ENCODE assay signal across 16 cellular contexts in the genomic region with DNA sequence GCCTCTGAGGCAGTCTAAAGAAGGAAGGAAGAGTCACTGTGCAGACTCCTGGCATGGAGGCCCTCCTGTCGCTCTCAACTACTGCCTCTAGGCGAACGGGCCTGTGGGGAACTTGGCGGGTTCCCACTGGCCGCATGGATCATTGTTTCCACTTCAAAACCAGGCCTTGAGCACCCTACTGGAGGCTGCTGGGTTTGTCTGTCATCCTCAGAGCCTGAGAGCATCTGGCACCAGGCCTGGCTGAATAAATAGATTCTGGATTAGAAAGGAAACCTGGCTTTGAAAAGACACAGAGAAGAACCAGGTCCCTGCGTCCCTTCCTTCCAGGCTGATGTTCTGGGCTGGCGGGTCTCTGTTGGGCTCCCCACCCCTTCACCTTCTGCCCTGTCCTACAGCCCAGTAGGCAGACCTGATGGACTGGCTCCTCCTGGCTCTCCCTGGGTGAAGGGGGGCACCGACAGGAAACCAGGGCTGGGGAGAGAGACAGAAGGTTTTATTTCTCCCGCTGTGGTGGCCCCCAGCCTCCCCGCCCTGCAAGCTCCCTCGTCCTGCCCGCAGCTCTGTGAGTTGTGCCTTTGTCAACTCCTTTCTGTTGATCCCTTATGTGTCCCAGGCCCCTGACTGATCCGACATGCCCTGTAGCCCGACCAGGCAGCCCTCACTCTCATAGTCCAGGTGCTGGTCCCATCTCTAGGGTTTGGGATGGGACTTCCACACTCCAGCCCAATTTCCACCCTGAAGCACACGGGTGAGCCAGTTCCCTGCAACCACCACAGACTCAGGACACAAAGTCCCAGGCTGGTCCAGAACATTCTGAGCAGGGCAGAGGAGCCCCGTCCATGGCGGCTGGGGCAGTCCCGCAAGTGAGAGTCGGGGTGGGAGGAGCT. TPM values are rescaled to one million over a fixed set of nuclear protein-coding genes. Genes with fewer than 3 reads are reported as not detected.
DNase-seq lines count a peak whose midpoint lies in the region; ATAC-seq and TF ChIP-seq lines count a peak whose summit lies in the region.
"Had no signal": no experiment of that assay in that cellular context is flagged by ENCODE, and none has a peak within 500 bp of the region (broad histone marks: within the 10 kb centered on the region; RNA-seq: fewer than 3 reads in every experiment).

No MANE protein-coding gene starts in this region.

- peaks cover 7% of the 10 kb centered on the region for H3K9me3 Mint-ChIP-seq in glutamatergic neuron (ENCODE audit: unreplicated experiment)

- H2BK120ac ChIP-seq in mesendoderm (ENCODE audit: low read depth, low read length), result no peak overlapping the region

- no peaks in the 10 kb centered on the region for H3K9me3 ChIP-seq in osteoblast (ENCODE audit: low read depth, low read length)

- H3K4me2 ChIP-seq in osteoblast (ENCODE audit: insufficient read depth, low read length) (no peak overlapping the region), mesendoderm (ENCODE audit: low read length) (no peak overlapping the region)

- no peak overlapping the region for H4K8ac ChIP-seq in mesendoderm (ENCODE audit: low read depth, low read length)

- H3K18ac ChIP-seq in mesendoderm (ENCODE audit: low read length), result no peak overlapping the region

- no peak overlapping the region for H2AK5ac ChIP-seq in mesendoderm (ENCODE audit: low read length)

- no peak overlapping the region for H3K4me3 ChIP-seq in AG10803 (ENCODE audit: low read length)
- no peak overlapping the region for H3K4me3 ChIP-seq in osteoblast (ENCODE audit: insufficient read depth, low read length)
- H3K4me3 ChIP-seq in mesendoderm (ENCODE audit: low read length), result no peak overlapping the region

- no peak for ATAC-seq in HG03108 (IDR thresholded peaks at IDR 0.05; ENCODE audit: unreplicated experiment)
- ATAC-seq: activated CD4-positive, alpha-beta T cell treated with anti-CD3 and anti-CD28 coated beads for 36 hours; effector memory CD8-positive, alpha-beta T cell; left colon had no signal

- no peak overlapping the region for H2BK5ac ChIP-seq in mesendoderm (ENCODE audit: low read length)

- H3K9ac ChIP-seq in mesendoderm (ENCODE audit: low read length), result no peak overlapping the region

- H4K5ac ChIP-seq in mesendoderm (ENCODE audit: low read length), result no peak overlapping the region

- H3K4me3 Mint-ChIP-seq in glutamatergic neuron (ENCODE audit: unreplicated experiment), result no peak overlapping the region
- H3K4me3 Mint-ChIP-seq: activated CD4-positive, alpha-beta T cell treated with anti-CD3 and anti-CD28 coated beads for 36 hours; effector memory CD8-positive, alpha-beta T cell had no signal

- no peak overlapping the region for H3K23ac ChIP-seq in mesendoderm (ENCODE audit: low read length)

- H3K36me3 ChIP-seq in osteoblast (ENCODE audit: insufficient read depth, low read length), result peaks cover 5% of the 10 kb centered on the region
- H3K36me3 ChIP-seq in mesendoderm (ENCODE audit: control insufficient read depth, insufficient read depth, low read length), result no peaks in the 10 kb centered on the region

- H3K27me3 ChIP-seq in osteoblast (ENCODE audit: insufficient read depth, low read length) (no peaks in the 10 kb centered on the region), mesendoderm (ENCODE audit: insufficient read depth, low read length, poor library complexity) (no peaks in the 10 kb centered on the region)

- no peak overlapping the region for H2AFZ ChIP-seq in osteoblast (ENCODE audit: low read length)

- no CpG with 5 or more reads among the region's 19 CpGs for WGBS in mesendoderm (ENCODE audit: extremely low coverage, insufficient coverage, low lambda C conversion rate)

- H2BK15ac ChIP-seq in mesendoderm (replicated peaks; ENCODE audit: low read depth), result no peak overlapping the region

- H3K79me2 ChIP-seq in osteoblast (ENCODE audit: insufficient read depth, low read length), result peaks cover 98% of the 10 kb centered on the region
- no peaks in the 10 kb centered on the region for H3K79me2 ChIP-seq in mesendoderm (ENCODE audit: control insufficient read depth, insufficient read depth, low read length)

- peaks cover 44% of the 10 kb centered on the region for H3K4me1 ChIP-seq in osteoblast (ENCODE audit: insufficient read depth, low read length)
- H3K4me1 ChIP-seq in mesendoderm (ENCODE audit: control insufficient read depth, low read depth, low read length), result no peaks in the 10 kb centered on the region

- H4K20me1 ChIP-seq in osteoblast (ENCODE audit: insufficient read depth, low read length), result peaks cover 31% of the 10 kb centered on the region

- no peak overlapping the region for H3K27ac Mint-ChIP-seq in glutamatergic neuron (ENCODE audit: unreplicated experiment)
- H3K27ac Mint-ChIP-seq: activated CD4-positive, alpha-beta T cell treated with anti-CD3 and anti-CD28 coated beads for 36 hours; effector memory CD8-positive, alpha-beta T cell had no signal

- peaks cover 5% of the 10 kb centered on the region for H3K27me3 Mint-ChIP-seq in glutamatergic neuron (ENCODE audit: unreplicated experiment)
- H3K27me3 Mint-ChIP-seq: activated CD4-positive, alpha-beta T cell treated with anti-CD3 and anti-CD28 coated beads for 36 hours had no signal

- H3K56ac ChIP-seq in mesendoderm (ENCODE audit: low read length), result no peak overlapping the region

- H3K4me1 Mint-ChIP-seq in glutamatergic neuron (ENCODE audit: low read depth, unreplicated experiment), result peaks cover 11% of the 10 kb centered on the region
- H3K4me1 Mint-ChIP-seq: activated CD4-positive, alpha-beta T cell treated with anti-CD3 and anti-CD28 coated beads for 36 hours had no signal

- H3K79me1 ChIP-seq in mesendoderm (ENCODE audit: low read length), result no peaks in the 10 kb centered on the region

- peak; percentile 44 for TF ChIP-seq CTCF in AG10803 (conservative IDR thresholded peaks at IDR 0.05; ENCODE audit: low read length)
- no peak for TF ChIP-seq CTCF in glutamatergic neuron (IDR thresholded peaks at IDR 0.05; ENCODE audit: partially characterized antibody, unreplicated experiment)
- peak; percentile 30 for TF ChIP-seq CTCF in osteoblast (IDR thresholded peaks at IDR 0.05; ENCODE audit: extremely low read depth, low read depth, low read length)

- peaks cover 8% of the 10 kb centered on the region for H3K36me3 Mint-ChIP-seq in glutamatergic neuron (ENCODE audit: unreplicated experiment)

- H3K27ac ChIP-seq in osteoblast (ENCODE audit: low read depth, low read length) (peak overlapping the region; percentile 78), mesendoderm (ENCODE audit: low read depth, low read length) (no peak overlapping the region)

- DNase-seq in AG10803 (ENCODE audit: low read depth) (peak; percentile 89), NCI-H1092 (lab: John Stamatoyannopoulos, UW) (peak; percentile 33), glutamatergic neuron (peak; percentile 12), osteoblast (ENCODE audit: insufficient read length, low spot score, missing footprints) (peak; percentile 95), COR-L47 (lab: John Stamatoyannopoulos, UW) (no peak), mesendoderm (no peak), NCI-H146 (lab: John Stamatoyannopoulos, UW) (no peak)
- DNase-seq: activated CD4-positive, alpha-beta T cell treated with anti-CD3 and anti-CD28 coated beads for 36 hours; amygdala; effector memory CD8-positive, alpha-beta T cell; EL; left colon; NCI-H226; OCI-M1; T-helper 1 cell had no signal

- no peak overlapping the region for H3K4ac ChIP-seq in mesendoderm (ENCODE audit: low read depth, low read length)

RNA-seq across cellular contexts. Expression of a gene that starts 50.1 kb away (rescaled TPM):
- total RNA-seq in glutamatergic neuron (ENCODE audit: unreplicated experiment) (23.5 TPM), osteoblast (144 and 203 TPM in 2 replicates)
- 0.59 TPM for polyA plus RNA-seq in mesendoderm (2013, experiment 1 of 2)
- 0.83 TPM for polyA plus RNA-seq in mesendoderm (2013, experiment 2 of 2)
- total RNA-seq: activated CD4-positive, alpha-beta T cell treated with anti-CD3 and anti-CD28 coated beads for 36 hours had no signal

Comparison
In these comparisons a context has a peak if more than half of its experiments do, and no peak if none do; other contexts are left out.
1. DNase-seq: peak in AG10803 (single experiment), NCI-H1092 (single experiment), glutamatergic neuron (single experiment) and osteoblast (single experiment); none in COR-L47 (single experiment), mesendoderm (single experiment) and NCI-H146 (single experiment).